Comparison of ENCODE assay signal across 8 cellular contexts in the genomic region with DNA sequence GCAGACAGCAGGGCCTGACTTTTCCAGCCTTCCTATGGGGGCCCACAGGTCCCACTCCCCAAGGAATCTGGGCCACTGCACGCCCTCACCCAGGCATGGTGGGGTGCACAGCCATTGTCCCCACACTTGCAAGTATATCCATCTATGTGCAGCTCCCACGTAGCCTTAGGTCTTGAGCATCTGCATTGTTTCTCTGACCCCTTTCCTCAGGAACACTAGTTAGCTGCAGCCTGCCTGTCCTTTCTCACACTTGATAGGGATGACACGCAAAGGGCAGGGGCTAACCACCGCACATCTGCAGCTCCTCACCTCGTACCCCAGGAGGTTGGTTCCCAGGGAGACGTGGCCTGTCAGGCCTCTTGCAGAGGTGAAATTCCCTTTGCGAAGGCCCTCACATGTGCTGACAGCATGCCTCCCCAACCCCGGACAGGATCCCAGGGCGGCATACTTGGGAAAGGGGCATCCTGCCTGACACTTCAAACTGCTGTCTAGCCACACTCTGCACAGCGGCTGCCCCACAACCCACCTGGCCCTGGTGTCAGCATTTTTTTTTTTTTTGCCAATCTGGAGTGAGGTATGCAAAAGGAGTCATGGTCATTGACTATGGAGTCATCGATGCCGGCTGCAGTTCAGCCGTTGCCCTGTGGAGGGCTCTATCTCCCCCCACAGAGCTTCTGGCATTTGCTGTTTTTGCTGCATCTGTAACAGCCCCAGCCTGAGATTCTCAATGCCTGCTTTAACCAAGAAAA. TPM values are rescaled to one million over a fixed set of nuclear protein-coding genes. Genes with fewer than 3 reads are reported as not detected.
DNase-seq lines count a peak whose midpoint lies in the region; ATAC-seq and TF ChIP-seq lines count a peak whose summit lies in the region.

No MANE protein-coding gene starts in this region.

- peak; percentile 51 for DNase-seq in COLO668 (lab: John Stamatoyannopoulos, UW; ENCODE audit: unreplicated experiment)
- DNase-seq in NCI-H446 (lab: John Stamatoyannopoulos, UW): peak; percentile 15 to 52
- peak; percentile 69 for DNase-seq in activated T-cell treated with anti-CD3 and anti-CD28 coated beads, Interleukin-2, amount 50 U/mL, for 24 hours
- DNase-seq in fibroblast of villous mesenchyme (ENCODE audit: low read depth): peak; percentile 56
- peak; percentile 13 for DNase-seq in non-pigmented ciliary epithelial cell (ENCODE audit: low read depth)
- DNase-seq in activated CD4-positive, CD25-positive, alpha-beta regulatory T cell treated with anti-CD3 and anti-CD28 coated beads, Interleukin-2, amount 50 U/mL, for 72 hours: no peak

- peak; percentile 22 for ATAC-seq in GM19395 (IDR thresholded peaks at IDR 0.05; ENCODE audit: unreplicated experiment)
- no peak for ATAC-seq in GM21381 (IDR thresholded peaks at IDR 0.05; ENCODE audit: unreplicated experiment)

- H3K27ac Mint-ChIP-seq in activated T-cell treated with anti-CD3 and anti-CD28 coated beads, Interleukin-2, amount 50 U/mL, for 24 hours: peak overlapping the region; percentile 66

- peaks cover 38% of the 10 kb centered on the region for H3K36me3 Mint-ChIP-seq in activated T-cell treated with anti-CD3 and anti-CD28 coated beads, Interleukin-2, amount 50 U/mL, for 24 hours (ENCODE audit: low read depth)

- peak; percentile 91 for TF ChIP-seq CTCF in fibroblast of villous mesenchyme (IDR thresholded peaks at IDR 0.05; ENCODE audit: insufficient read depth, low read depth, low read length)

- peaks cover 43% of the 10 kb centered on the region for H3K4me1 Mint-ChIP-seq in activated T-cell treated with anti-CD3 and anti-CD28 coated beads, Interleukin-2, amount 50 U/mL, for 24 hours (ENCODE audit: low read depth)

- no peak overlapping the region for H3K4me3 Mint-ChIP-seq in activated T-cell treated with anti-CD3 and anti-CD28 coated beads, Interleukin-2, amount 50 U/mL, for 24 hours

- H3K4me3 ChIP-seq in fibroblast of villous mesenchyme (ENCODE audit: low read depth, low read length): no peak overlapping the region

- H3K27me3 Mint-ChIP-seq in activated T-cell treated with anti-CD3 and anti-CD28 coated beads, Interleukin-2, amount 50 U/mL, for 24 hours: no peaks in the 10 kb centered on the region

- H3K9me3 Mint-ChIP-seq in activated T-cell treated with anti-CD3 and anti-CD28 coated beads, Interleukin-2, amount 50 U/mL, for 24 hours: no peaks in the 10 kb centered on the region

RNA-seq across cellular contexts. Expression of a gene that starts 5.0 kb away (rescaled TPM):
- 25.5 and 32.5 TPM in 2 replicates for total RNA-seq in fibroblast of villous mesenchyme

RNA-seq across cellular contexts. Expression of a gene that starts 5.2 kb away (rescaled TPM):
- 51.9 and 58.3 TPM in 2 replicates for total RNA-seq in fibroblast of villous mesenchyme
